ENCODE assay signal across 21 cellular contexts in the genomic region with DNA sequence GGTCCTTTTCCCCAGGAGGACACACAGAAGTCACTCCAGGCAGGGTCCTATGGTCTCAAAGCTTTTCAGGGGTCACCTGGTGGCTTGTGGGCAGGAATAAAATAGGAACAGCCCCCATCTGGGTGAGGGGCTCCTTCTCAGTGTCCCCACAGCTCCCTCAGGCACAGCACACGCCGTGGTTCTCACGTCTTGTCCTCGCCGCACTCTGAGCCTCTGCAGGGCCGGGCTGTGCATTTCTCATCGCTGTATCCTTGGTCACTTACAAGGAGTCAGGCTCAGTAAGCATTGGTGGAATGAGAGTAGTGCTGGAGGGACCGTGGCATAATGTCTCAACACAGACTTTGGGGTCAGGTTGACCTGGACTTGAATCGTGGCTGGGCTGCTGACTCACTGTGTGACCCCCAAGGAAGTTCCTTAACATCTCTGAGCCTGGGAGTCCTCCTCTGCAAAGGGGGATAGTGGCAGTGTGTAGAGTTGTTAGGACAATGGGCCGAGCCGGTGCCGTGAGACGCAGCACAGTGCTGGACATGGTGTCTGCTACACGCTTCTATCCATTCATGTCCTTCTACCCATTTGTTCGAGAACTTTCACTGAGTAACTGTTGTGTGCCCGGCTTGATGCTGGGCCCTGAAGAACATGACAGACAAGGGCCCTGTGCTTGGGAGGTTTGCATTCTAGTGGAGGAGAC. TPM values are rescaled to one million over a fixed set of nuclear protein-coding genes. Genes with fewer than 3 reads are reported as not detected.
DNase-seq lines count a peak whose midpoint lies in the region; ATAC-seq, FAIRE-seq and TF ChIP-seq lines count a peak whose summit lies in the region.
"Had no signal": no experiment of that assay in that cellular context is flagged by ENCODE, and none has a peak within 500 bp of the region (broad histone marks: within the 10 kb centered on the region; RNA-seq: fewer than 3 reads in every experiment).

No MANE protein-coding gene starts in this region.

- peak; percentile 77 for FAIRE-seq in HTR-8/SVneo (lab: Jason Lieb, UNC)

- no peaks in the 10 kb centered on the region for H3K27me3 ChIP-seq in left lung
- no peaks in the 10 kb centered on the region for H3K27me3 ChIP-seq in smooth muscle cell (ENCODE audit: low read depth)
- H3K27me3 ChIP-seq: esophagus muscularis mucosa had no signal

- no peaks in the 10 kb centered on the region for H3K27me3 Mint-ChIP-seq in activated T-helper 17 cell treated with anti-CD3 and anti-CD28 coated beads, Interleukin-2, amount 50 U/mL, for 72 hours

- 87% methylated on average over 16 of the region's 16 CpGs for whole genome bisulfite sequencing in smooth muscle cell (ENCODE audit: low lambda C conversion rate)

- H3K4me3 ChIP-seq in left lung = no peak overlapping the region
- no peak overlapping the region for H3K4me3 ChIP-seq in smooth muscle cell
- H3K4me3 ChIP-seq: esophagus muscularis mucosa had no signal

- H3K9me3 ChIP-seq in left lung = no peaks in the 10 kb centered on the region
- no peaks in the 10 kb centered on the region for H3K9me3 ChIP-seq in smooth muscle cell (replicated peaks; ENCODE audit: low read depth)
- H3K9me3 ChIP-seq: esophagus muscularis mucosa, neutrophil had no signal

- H3K79me2 ChIP-seq in smooth muscle cell (ENCODE audit: low read depth) = peaks cover 5% of the 10 kb centered on the region

- H4K20me1 ChIP-seq in smooth muscle cell (ENCODE audit: low read depth) = no peaks in the 10 kb centered on the region

- H2AFZ ChIP-seq in smooth muscle cell (ENCODE audit: low read depth) = no peak overlapping the region

- DNase-seq in HTR-8/SVneo (ENCODE audit: insufficient read length, low spot score) = no peak
- no peak for DNase-seq in left lung
- DNase-seq in smooth muscle cell (lab: John Stamatoyannopoulos, UW; ENCODE audit: unreplicated experiment) = no peak
- no peak for DNase-seq in NCI-H1092 (lab: John Stamatoyannopoulos, UW)
- DNase-seq: activated CD4-positive, CD25-positive, alpha-beta regulatory T cell treated with anti-CD3 and anti-CD28 coated beads, Interleukin-2, amount 50 U/mL, for 72 hours; activated naive CD4-positive, alpha-beta T cell treated with anti-CD3 and anti-CD28 coated beads for 36 hours; AML-193; KBM-7; NCI-H2081 treated with DMSO at 0.1 percent for 48 hours; NCI-H69; PC-3; T1000 had no signal

- no peak for ATAC-seq in activated T-helper 17 cell treated with anti-CD3 and anti-CD28 coated beads, Interleukin-2, amount 50 U/mL, for 72 hours (replicated peaks)
- no peak for ATAC-seq in left lung
- no peak for ATAC-seq in HG02610 (IDR thresholded peaks at IDR 0.05; ENCODE audit: unreplicated experiment)
- no peak for ATAC-seq in HG03432 (IDR thresholded peaks at IDR 0.05; ENCODE audit: unreplicated experiment)
- ATAC-seq: sciatic nerve had no signal

- peak overlapping the region; percentile 74 to 87 for H3K27ac ChIP-seq in left lung
- peak overlapping the region; percentile 95 for H3K27ac ChIP-seq in smooth muscle cell (ENCODE audit: low read depth)
- H3K27ac ChIP-seq: neutrophil had no signal

- no peaks in the 10 kb centered on the region for H3K4me1 Mint-ChIP-seq in activated T-helper 17 cell treated with anti-CD3 and anti-CD28 coated beads, Interleukin-2, amount 50 U/mL, for 72 hours

- intact Hi-C loops in left lung (cut with DNase I) = no loop called here

- peaks cover 20 to 51% of the 10 kb centered on the region in 2 donors for H3K4me1 ChIP-seq in left lung
- H3K4me1 ChIP-seq in smooth muscle cell (ENCODE audit: low read depth) = peaks cover 20% of the 10 kb centered on the region

- no peak for TF ChIP-seq CTCF in left lung (IDR thresholded peaks at IDR 0.05)
- TF ChIP-seq CTCF in smooth muscle cell (IDR thresholded peaks at IDR 0.05; ENCODE audit: borderline replicate concordance, insufficient read depth, poor library complexity, severe bottlenecking) = no peak

- no peaks in the 10 kb centered on the region for H3K36me3 Mint-ChIP-seq in activated T-helper 17 cell treated with anti-CD3 and anti-CD28 coated beads, Interleukin-2, amount 50 U/mL, for 72 hours (ENCODE audit: low read depth)

- peak overlapping the region; percentile 79 for H3K9ac ChIP-seq in smooth muscle cell (ENCODE audit: low read depth)

- peaks cover 0 to 2% of the 10 kb centered on the region in 2 donors for H3K36me3 ChIP-seq in left lung
- no peaks in the 10 kb centered on the region for H3K36me3 ChIP-seq in smooth muscle cell (ENCODE audit: low read depth)
- H3K36me3 ChIP-seq: neutrophil had no signal

- H3K27ac Mint-ChIP-seq in activated T-helper 17 cell treated with anti-CD3 and anti-CD28 coated beads, Interleukin-2, amount 50 U/mL, for 72 hours = peak overlapping the region; percentile 38
- H3K27ac Mint-ChIP-seq: activated naive CD4-positive, alpha-beta T cell treated with anti-CD3 and anti-CD28 coated beads for 36 hours had no signal

- H3K9me3 Mint-ChIP-seq in activated T-helper 17 cell treated with anti-CD3 and anti-CD28 coated beads, Interleukin-2, amount 50 U/mL, for 72 hours = no peaks in the 10 kb centered on the region
- H3K9me3 Mint-ChIP-seq: activated naive CD4-positive, alpha-beta T cell treated with anti-CD3 and anti-CD28 coated beads for 36 hours had no signal

- peaks cover 14% of the 10 kb centered on the region for H3F3A ChIP-seq in smooth muscle cell (ENCODE audit: low read depth)

- H3K4me2 ChIP-seq in smooth muscle cell = peak overlapping the region; percentile 82

- no peak overlapping the region for H3K4me3 Mint-ChIP-seq in activated T-helper 17 cell treated with anti-CD3 and anti-CD28 coated beads, Interleukin-2, amount 50 U/mL, for 72 hours
- H3K4me3 Mint-ChIP-seq: activated naive CD4-positive, alpha-beta T cell treated with anti-CD3 and anti-CD28 coated beads for 36 hours had no signal

RNA-seq across cellular contexts. Expression of a gene that starts 13.3 kb away (rescaled TPM):
- total RNA-seq in activated T-helper 17 cell treated with anti-CD3 and anti-CD28 coated beads, Interleukin-2, amount 50 U/mL, for 72 hours = 1 to 10 TPM; 2.6 to 6.4 TPM
- total RNA-seq in left lung = 10 to 100 TPM; 26.5 to 29.3 TPM
- 23.8 and 25.0 TPM in 2 replicates for total RNA-seq in smooth muscle cell
- polyA plus RNA-seq in smooth muscle cell = 30.7 and 39.3 TPM in 2 replicates

RNA-seq across cellular contexts. Expression of a gene that starts 38.1 kb away (rescaled TPM):
- 10 to 100 TPM; 10.6 to 10.7 TPM for total RNA-seq in activated T-helper 17 cell treated with anti-CD3 and anti-CD28 coated beads, Interleukin-2, amount 50 U/mL, for 72 hours
- total RNA-seq in left lung (10 to 100 TPM; 18.9 to 21.3 TPM), smooth muscle cell (18.1 and 20.4 TPM in 2 replicates)
- 8.4 and 9.5 TPM in 2 replicates for polyA plus RNA-seq in smooth muscle cell

RNA-seq across cellular contexts. Expression of a gene that starts 51.6 kb away (rescaled TPM):
- total RNA-seq in activated T-helper 17 cell treated with anti-CD3 and anti-CD28 coated beads, Interleukin-2, amount 50 U/mL, for 72 hours = not detected
- not detected for total RNA-seq in left lung
- total RNA-seq in smooth muscle cell = not detected in 2 replicates
- not detected in 2 replicates for polyA plus RNA-seq in smooth muscle cell
- total RNA-seq: activated naive CD4-positive, alpha-beta T cell treated with anti-CD3 and anti-CD28 coated beads for 36 hours; dermis microvascular lymphatic vessel endothelial cell; esophagus muscularis mucosa; G401; PC-3; sciatic nerve; SK-MEL-5 had no signal
